In the genomic region with DNA sequence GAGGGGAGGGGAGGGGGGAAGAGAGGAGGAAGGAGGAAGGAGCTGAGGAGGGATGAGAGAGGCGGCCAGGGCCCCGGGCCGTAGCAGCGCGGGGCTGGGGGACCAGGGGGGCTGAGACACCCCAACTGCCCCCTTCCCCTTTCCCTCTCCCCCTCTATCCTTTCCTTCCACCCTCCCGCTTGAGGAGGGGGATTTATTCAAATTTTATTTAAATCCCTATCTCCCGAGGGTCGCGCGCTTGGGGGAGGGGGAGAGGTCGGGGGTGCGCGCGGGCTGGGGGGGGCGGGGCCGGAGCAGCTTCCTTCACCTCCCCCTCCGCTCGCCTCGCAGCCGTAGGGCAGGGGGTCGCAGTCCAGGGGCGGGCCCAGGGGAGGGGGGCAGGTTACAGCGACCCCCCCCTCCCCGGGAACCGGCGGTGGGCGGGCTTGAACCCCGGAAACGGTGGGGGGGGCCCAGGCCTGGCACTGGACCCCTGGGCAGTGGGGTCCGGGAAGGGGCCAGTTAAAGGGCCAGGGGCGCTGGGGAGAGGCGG, we compare ENCODE assay signal across 8 cellular contexts. TPM values are rescaled to one million over a fixed set of nuclear protein-coding genes. Genes with fewer than 3 reads are reported as not detected.
DNase-seq lines count a peak whose midpoint lies in the region; ATAC-seq and TF ChIP-seq lines count a peak whose summit lies in the region.

A gene with protein sequence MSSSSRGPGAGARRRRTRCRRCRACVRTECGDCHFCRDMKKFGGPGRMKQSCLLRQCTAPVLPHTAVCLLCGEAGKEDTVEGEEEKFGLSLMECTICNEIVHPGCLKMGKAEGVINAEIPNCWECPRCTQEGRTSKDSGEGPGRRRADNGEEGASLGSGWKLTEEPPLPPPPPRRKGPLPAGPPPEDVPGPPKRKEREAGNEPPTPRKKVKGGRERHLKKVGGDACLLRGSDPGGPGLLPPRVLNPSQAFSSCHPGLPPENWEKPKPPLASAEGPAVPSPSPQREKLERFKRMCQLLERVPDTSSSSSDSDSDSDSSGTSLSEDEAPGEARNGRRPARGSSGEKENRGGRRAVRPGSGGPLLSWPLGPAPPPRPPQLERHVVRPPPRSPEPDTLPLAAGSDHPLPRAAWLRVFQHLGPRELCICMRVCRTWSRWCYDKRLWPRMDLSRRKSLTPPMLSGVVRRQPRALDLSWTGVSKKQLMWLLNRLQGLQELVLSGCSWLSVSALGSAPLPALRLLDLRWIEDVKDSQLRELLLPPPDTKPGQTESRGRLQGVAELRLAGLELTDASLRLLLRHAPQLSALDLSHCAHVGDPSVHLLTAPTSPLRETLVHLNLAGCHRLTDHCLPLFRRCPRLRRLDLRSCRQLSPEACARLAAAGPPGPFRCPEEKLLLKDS (plus strand): TSS at position 19 of the 532 bp plus-strand sequence. CDS start 2,183 bp downstream, outside the sequence.

- 0% methylated on average over 1 of the region's 32 CpGs; no CpG with 5 or more reads in 1 of the 2 donors for WGBS in esophagus squamous epithelium, 2 donors

- DNase-seq in NCI-H345 (lab: John Stamatoyannopoulos, UW) (peak; percentile 59), NCI-H345 treated with DMSO at 0.1 percent for 48 hours (lab: John Stamatoyannopoulos, UW; ENCODE audit: unreplicated experiment) (no peak), T-helper 17 cell (no peak), esophagus squamous epithelium (lab: John Stamatoyannopoulos, UW) (no peak), occipital lobe (lab: John Stamatoyannopoulos, UW) (no peak), middle frontal gyrus (ENCODE audit: extremely low spot score, low spot score) (no peak)

- ATAC-seq in T-helper 17 cell: no peak
- no peak for ATAC-seq in HG02852 (IDR thresholded peaks at IDR 0.05; ENCODE audit: unreplicated experiment)
- no peak for ATAC-seq in GM19328 (IDR thresholded peaks at IDR 0.05; ENCODE audit: unreplicated experiment)

- intact Hi-C loops in esophagus squamous epithelium (cut with DNase I): loop anchor here (5.0 kb wide), 1 partner anchor 81 kb away; no protein-coding TSS in a partner anchor

- peak within 1 kb of the TSS; percentile 99 for H3K4me3 Mint-ChIP-seq in T-helper 17 cell

- peaks cover 29% of the 10 kb centered on the region for H3K4me1 Mint-ChIP-seq in T-helper 17 cell

- no peaks in the 10 kb centered on the region for H3K9me3 ChIP-seq in T-helper 17 cell (ENCODE audit: control insufficient read depth, low read length, poor library complexity, severe bottlenecking)
- H3K9me3 ChIP-seq in esophagus squamous epithelium: no peaks in the 10 kb centered on the region

- H3K36me3 Mint-ChIP-seq in T-helper 17 cell (ENCODE audit: low read depth): no peaks in the 10 kb centered on the region

- TF ChIP-seq CTCF in esophagus squamous epithelium (IDR thresholded peaks at IDR 0.05): no peak

- H3K36me3 ChIP-seq in esophagus squamous epithelium: peaks cover 0 to 27% (median 0%) of the 10 kb centered on the region in 3 donors

- TF ChIP-seq POLR2A in esophagus squamous epithelium (IDR thresholded peaks at IDR 0.05): no peak

- H3K27ac ChIP-seq in esophagus squamous epithelium: peak within 1 kb of the TSS; percentile 88 to 99 (median 96)

- H3K27ac Mint-ChIP-seq in T-helper 17 cell: peak within 1 kb of the TSS; percentile 98

- H3K4me3 ChIP-seq in esophagus squamous epithelium: peak within 1 kb of the TSS; percentile 74 to 87 (median 76)

- H3K27me3 ChIP-seq in esophagus squamous epithelium: no peaks in the 10 kb centered on the region

- peaks cover 22 to 62% (median 28%) of the 10 kb centered on the region in 3 donors for H3K4me1 ChIP-seq in esophagus squamous epithelium

- no peaks in the 10 kb centered on the region for H3K27me3 Mint-ChIP-seq in T-helper 17 cell

RNA-seq across cellular contexts. Expression of the gene that starts here (rescaled TPM):
- 10 to 100 TPM; 12.6 to 13.2 TPM for total RNA-seq in T-helper 17 cell
- 10 to 100 TPM; 17.0 to 28.7 (median 25.1) TPM for total RNA-seq in esophagus squamous epithelium
- 56.1 TPM for total RNA-seq in occipital lobe
